Comparison of ENCODE assay signal across 8 cellular contexts in the genomic region with DNA sequence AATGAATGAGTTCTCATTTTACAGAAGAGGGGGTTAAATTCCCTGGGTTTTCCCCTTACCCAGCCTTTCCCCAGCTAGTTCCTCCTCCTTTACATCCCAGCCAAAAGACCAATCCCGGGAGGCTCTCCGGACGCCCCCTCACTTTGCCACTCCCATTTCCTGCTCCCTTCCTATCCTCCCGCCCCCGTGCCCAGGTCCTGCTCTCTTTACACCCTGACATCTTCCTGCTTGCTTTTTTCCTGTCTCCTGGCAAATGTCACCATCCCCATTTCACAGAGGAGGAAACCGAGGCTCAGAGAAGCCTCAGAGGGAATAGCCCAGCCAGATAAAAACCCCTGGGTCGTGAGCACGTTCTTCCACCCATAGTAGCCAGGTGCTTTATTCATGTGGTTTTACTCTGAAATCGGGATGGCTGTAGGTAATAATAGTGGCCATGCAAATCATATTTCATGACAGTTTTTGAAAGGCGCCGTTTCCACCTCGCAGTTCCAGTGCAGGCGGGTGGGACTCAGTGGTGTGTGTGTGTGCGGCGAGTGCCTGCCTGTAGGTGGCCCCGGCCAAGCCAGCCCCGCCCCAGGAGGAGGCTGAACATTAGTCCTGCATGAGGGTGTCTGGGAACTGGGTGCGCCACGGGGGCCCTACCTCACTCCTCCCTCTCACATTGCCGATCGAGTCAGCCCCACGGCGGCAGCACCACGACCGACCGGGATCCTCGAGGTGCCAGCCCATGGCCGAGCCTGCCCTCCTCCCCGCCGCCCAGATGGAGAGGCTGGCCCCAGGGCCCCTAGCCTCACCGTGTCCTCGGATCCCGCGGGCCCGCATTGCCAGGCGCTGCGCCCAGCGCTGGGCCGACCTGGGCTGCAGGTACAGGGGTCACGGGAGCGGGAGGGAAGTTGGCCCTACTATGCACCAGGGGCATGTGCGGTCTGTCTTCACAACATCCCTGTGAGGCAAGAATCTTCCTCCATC. TPM values are rescaled to one million over a fixed set of nuclear protein-coding genes. Genes with fewer than 3 reads are reported as not detected.
DNase-seq lines count a peak whose midpoint lies in the region; ATAC-seq and TF ChIP-seq lines count a peak whose summit lies in the region.

A gene (plus strand): TSS at position 594 of the 969 bp plus-strand sequence.

- H3K36me3 Mint-ChIP-seq in MCF 10A (ENCODE audit: insufficient read depth, unreplicated experiment) (no peaks in the 10 kb centered on the region), mesothelial cell of epicardium (no peaks in the 10 kb centered on the region)

- H3K9me3 ChIP-seq in Peyer's patch: no peaks in the 10 kb centered on the region

- H3K27ac ChIP-seq in Peyer's patch: no peak within 1 kb of the TSS

- TF ChIP-seq CTCF in GM13976 (IDR thresholded peaks at IDR 0.05; ENCODE audit: borderline replicate concordance, control extremely low read depth, extremely low read depth, insufficient read depth, missing control alignments): no peak
- no peak for TF ChIP-seq CTCF in MCF 10A (IDR thresholded peaks at IDR 0.05; ENCODE audit: unreplicated experiment)
- TF ChIP-seq CTCF in mesothelial cell of epicardium (IDR thresholded peaks at IDR 0.05; ENCODE audit: unreplicated experiment): no peak
- peak in 1 of 6 experiments; percentile 11 for TF ChIP-seq CTCF in Peyer's patch (IDR thresholded peaks at IDR 0.05)

- no peak within 1 kb of the TSS for H3K27ac Mint-ChIP-seq in MCF 10A (ENCODE audit: low read depth, unreplicated experiment)
- no peak within 1 kb of the TSS for H3K27ac Mint-ChIP-seq in mesothelial cell of epicardium

- H3K27me3 Mint-ChIP-seq in MCF 10A (ENCODE audit: insufficient read depth, unreplicated experiment) (peaks cover 15% of the 10 kb centered on the region), mesothelial cell of epicardium (ENCODE audit: low read depth) (peaks cover 40% of the 10 kb centered on the region)

- no peak for TF ChIP-seq POLR2A in Peyer's patch (IDR thresholded peaks at IDR 0.05)

- in situ Hi-C loops in GM13976 (cut with MboI; ENCODE audit: low sequenced_read_pairs, unreplicated experiment): no loop called here

- DNase-seq in GM13976 (ENCODE audit: low spot score) (peak; percentile 72), MCF 10A (ENCODE audit: unreplicated experiment) (peak; percentile 53), mesothelial cell of epicardium (ENCODE audit: low spot score in 2 of 2, unreplicated experiment in 2 of 2) (no peak), globus pallidus (ENCODE audit: low spot score) (no peak), GOT3 (lab: John Stamatoyannopoulos, UW) (no peak), Peyer's patch (no peak)
- peak; percentile 7 for DNase-seq in Jurkat, Clone E6-1 (ENCODE audit: low read depth, low spot score)

- H3K4me3 Mint-ChIP-seq in MCF 10A (ENCODE audit: unreplicated experiment): no peak within 1 kb of the TSS
- peak within 1 kb of the TSS; percentile 36 for H3K4me3 Mint-ChIP-seq in mesothelial cell of epicardium

- POLR2A ChIA-PET in MCF 10A (lab: Yijun Ruan, JAX): no interaction called here

- peaks cover 0 to 6% of the 10 kb centered on the region in 2 donors for H3K27me3 ChIP-seq in Peyer's patch

- H3K4me1 ChIP-seq in Peyer's patch: no peaks in the 10 kb centered on the region

- H3K4me3 ChIP-seq in Jurkat, Clone E6-1 (ENCODE audit: low read length): peak within 1 kb of the TSS; percentile 38
- H3K4me3 ChIP-seq in Peyer's patch: no peak within 1 kb of the TSS

- ATAC-seq in HG03045 (IDR thresholded peaks at IDR 0.05; ENCODE audit: unreplicated experiment): no peak

- CTCF ChIA-PET in MCF 10A (lab: Yijun Ruan, JAX): no interaction called here

- H3K36me3 ChIP-seq in Peyer's patch: no peaks in the 10 kb centered on the region

- H3K9me3 Mint-ChIP-seq in MCF 10A (ENCODE audit: unreplicated experiment): no peaks in the 10 kb centered on the region
- H3K9me3 Mint-ChIP-seq in mesothelial cell of epicardium: no peaks in the 10 kb centered on the region

- H3K4me1 Mint-ChIP-seq in MCF 10A (ENCODE audit: insufficient read depth, unreplicated experiment): peaks cover 27% of the 10 kb centered on the region
- peaks cover 21% of the 10 kb centered on the region for H3K4me1 Mint-ChIP-seq in mesothelial cell of epicardium

- intact Hi-C loops in MCF 10A (cut with micrococcal nuclease): no loop called here

- BruUV-seq in MCF 10A (replicated peaks; lab: Mats Ljungman, UMichigan): no TSS peak

RNA-seq across cellular contexts. Expression of the gene that starts here (rescaled TPM):
- polyA plus RNA-seq in Jurkat, Clone E6-1 (2012; ENCODE audit: insufficient read depth, insufficient read length): not detected
- total RNA-seq in MCF 10A (2022) (not detected in 2 replicates), mesothelial cell of epicardium (0.33 to 0.54 TPM (median 0.45 TPM) in 3 replicates), Peyer's patch (not detected)

Comparison
In these comparisons a context has a peak if more than half of its experiments do, and no peak if none do; other contexts are left out.
1. Peak in DNase-seq in MCF 10A; RNA of the gene not detected or under 1 TPM.
2. DNase-seq: peak in GM13976 (single experiment) and Jurkat, Clone E6-1 (single experiment); none in mesothelial cell of epicardium (0 of 2), globus pallidus (single experiment), GOT3 (single experiment) and Peyer's patch (0 of 3).